ENCODE assay signal across 13 cellular contexts in genomic region chr3:175150812-175151411, GRCh38.
A peak's percentile ranks its signal among the peaks of the same experiment; 100 is the strongest.
DNase-seq lines count a peak whose midpoint lies in the region; TF ChIP-seq lines count a peak whose summit lies in the region.
"Had no signal": no experiment of that assay in that cellular context is flagged by ENCODE, and none has a peak within 500 bp of the region (broad histone marks: within the 10 kb centered on the region; RNA-seq: fewer than 3 reads in every experiment).

No MANE protein-coding gene starts in this region.

- H3K27ac Mint-ChIP-seq in activated CD4-positive, alpha-beta T cell treated with anti-CD3 and anti-CD28 coated beads, Interleukin-2, amount 10 ng/mL, durations not matched to agents 24 days and 14 days, result no peak overlapping the region
- H3K27ac Mint-ChIP-seq: activated CD4-positive, alpha-beta T cell treated with anti-CD3 and anti-CD28 coated beads, Interleukin-2, amount 10 ng/mL, durations not matched to agents 7 days and 5 days; activated naive CD4-positive, alpha-beta T cell treated with anti-CD3 and anti-CD28 coated beads, Interleukin-2, amount 50 U/mL, for 72 hours had no signal

- H3K27me3 Mint-ChIP-seq in activated CD4-positive, alpha-beta T cell treated with anti-CD3 and anti-CD28 coated beads, Interleukin-2, amount 10 ng/mL, durations not matched to agents 24 days and 14 days, result no peaks in the 10 kb centered on the region
- H3K27me3 Mint-ChIP-seq: activated CD4-positive, alpha-beta T cell treated with anti-CD3 and anti-CD28 coated beads, Interleukin-2, amount 10 ng/mL, durations not matched to agents 7 days and 5 days had no signal

- DNase-seq in DMS153 treated with DMSO at 0.1 percent for 48 hours (lab: John Stamatoyannopoulos, UW; ENCODE audit: unreplicated experiment), result peak; percentile 88
- peak; percentile 83 for DNase-seq in NCI-H1105 treated with DMSO at 0.1 percent for 48 hours (lab: John Stamatoyannopoulos, UW)
- peak; percentile 92 for DNase-seq in RPMI8226
- DNase-seq in iPS-NIHi7 (ENCODE audit: extremely low spot score), result peak; percentile 9
- no peak for DNase-seq in thyroid gland
- DNase-seq in activated CD4-positive, alpha-beta T cell treated with anti-CD3 and anti-CD28 coated beads, Interleukin-2, amount 10 ng/mL, durations not matched to agents 24 days and 14 days, result no peak
- no peak for DNase-seq in dorsolateral prefrontal cortex
- DNase-seq in H7, result no peak
- DNase-seq: activated CD4-positive, alpha-beta T cell treated with anti-CD3 and anti-CD28 coated beads, Interleukin-2, amount 10 ng/mL, durations not matched to agents 7 days and 5 days; effector memory CD4-positive, alpha-beta T cell; Right ventricle myocardium superior had no signal

- H3K36me3 Mint-ChIP-seq in activated CD4-positive, alpha-beta T cell treated with anti-CD3 and anti-CD28 coated beads, Interleukin-2, amount 10 ng/mL, durations not matched to agents 24 days and 14 days (ENCODE audit: low read depth), result no peaks in the 10 kb centered on the region
- H3K36me3 Mint-ChIP-seq: activated naive CD4-positive, alpha-beta T cell treated with anti-CD3 and anti-CD28 coated beads, Interleukin-2, amount 50 U/mL, for 72 hours had no signal

- no peaks in the 10 kb centered on the region for H3K9me3 ChIP-seq in thyroid gland

- H3K27ac ChIP-seq in thyroid gland (no peak overlapping the region), dorsolateral prefrontal cortex (no peak overlapping the region)
- H3K27ac ChIP-seq: BLaER1 had no signal

- H3K4me1 Mint-ChIP-seq in activated CD4-positive, alpha-beta T cell treated with anti-CD3 and anti-CD28 coated beads, Interleukin-2, amount 10 ng/mL, durations not matched to agents 24 days and 14 days, result no peaks in the 10 kb centered on the region
- H3K4me1 Mint-ChIP-seq: activated CD4-positive, alpha-beta T cell treated with anti-CD3 and anti-CD28 coated beads, Interleukin-2, amount 10 ng/mL, durations not matched to agents 7 days and 5 days had no signal

- H3K27me3 ChIP-seq in thyroid gland (no peaks in the 10 kb centered on the region), dorsolateral prefrontal cortex (no peaks in the 10 kb centered on the region), H7 (ENCODE audit: control insufficient read depth, insufficient read depth, low read length) (no peaks in the 10 kb centered on the region)
- H3K27me3 ChIP-seq: BLaER1 had no signal

- TF ChIP-seq POLR2A in thyroid gland (IDR thresholded peaks at IDR 0.05), result no peak

- H3K36me3 ChIP-seq in thyroid gland (no peaks in the 10 kb centered on the region), H7 (replicated peaks; ENCODE audit: control insufficient read depth, insufficient read depth, low read length) (no peaks in the 10 kb centered on the region)
- H3K36me3 ChIP-seq: BLaER1 had no signal

- no peak overlapping the region for H3K4me3 Mint-ChIP-seq in activated CD4-positive, alpha-beta T cell treated with anti-CD3 and anti-CD28 coated beads, Interleukin-2, amount 10 ng/mL, durations not matched to agents 24 days and 14 days
- H3K4me3 Mint-ChIP-seq: activated CD4-positive, alpha-beta T cell treated with anti-CD3 and anti-CD28 coated beads, Interleukin-2, amount 10 ng/mL, durations not matched to agents 7 days and 5 days had no signal

- intact Hi-C loops in thyroid gland (cut with DNase I) (no loop called here), dorsolateral prefrontal cortex (cut with DNase I) (no loop called here)
- intact Hi-C loops in activated CD4-positive, alpha-beta T cell treated with anti-CD3 and anti-CD28 coated beads, Interleukin-2, amount 10 ng/mL, durations not matched to agents 24 days and 14 days (cut with micrococcal nuclease), result no loop called here

- H3K4me1 ChIP-seq in thyroid gland, result no peaks in the 10 kb centered on the region
- H3K4me1 ChIP-seq: BLaER1 had no signal

- no peaks in the 10 kb centered on the region for H3K9me3 Mint-ChIP-seq in activated CD4-positive, alpha-beta T cell treated with anti-CD3 and anti-CD28 coated beads, Interleukin-2, amount 10 ng/mL, durations not matched to agents 24 days and 14 days
- H3K9me3 Mint-ChIP-seq: activated CD4-positive, alpha-beta T cell treated with anti-CD3 and anti-CD28 coated beads, Interleukin-2, amount 10 ng/mL, durations not matched to agents 7 days and 5 days had no signal

- TF ChIP-seq CTCF in thyroid gland (IDR thresholded peaks at IDR 0.05) (no peak), dorsolateral prefrontal cortex (IDR thresholded peaks at IDR 0.05 in 54 of 56, conservative IDR thresholded peaks at IDR 0.05 in 2 of 56; ENCODE audit: low read depth in 1 of 56, partially characterized antibody in 56 of 56) (no peak)

- WGBS in thyroid gland, 2 donors, result 75 to 78% methylated on average over 4 of the region's 4 CpGs

- H3K4me3 ChIP-seq in thyroid gland (replicated peaks in 1 of 3), result no peak overlapping the region
- no peak overlapping the region for H3K4me3 ChIP-seq in dorsolateral prefrontal cortex
- H3K4me3 ChIP-seq in H7 (ENCODE audit: insufficient read depth, low read depth, low read length), result no peak overlapping the region
- H3K4me3 ChIP-seq: BLaER1 had no signal

Comparison
In these comparisons a context has a peak if more than half of its experiments do, and no peak if none do; other contexts are left out.
1. DNase-seq: peak in DMS153 treated with DMSO at 0.1 percent for 48 hours (single experiment), NCI-H1105 treated with DMSO at 0.1 percent for 48 hours (single experiment), RPMI8226 (single experiment) and iPS-NIHi7 (single experiment); none in thyroid gland (0 of 2), activated CD4-positive, alpha-beta T cell treated with anti-CD3 and anti-CD28 coated beads, Interleukin-2, amount 10 ng/mL, durations not matched to agents 24 days and 14 days (single experiment), dorsolateral prefrontal cortex (0 of 10) and H7 (single experiment).